Comparison of ENCODE assay signal across 9 cellular contexts in genomic region chr2:201781583-201782051, GRCh38. TPM values are rescaled to one million over a fixed set of nuclear protein-coding genes. Genes with fewer than 3 reads are reported as not detected.
DNase-seq lines count a peak whose midpoint lies in the region; ATAC-seq, FAIRE-seq and TF ChIP-seq lines count a peak whose summit lies in the region.
"Had no signal": no experiment of that assay in that cellular context is flagged by ENCODE, and none has a peak within 500 bp of the region (broad histone marks: within the 10 kb centered on the region; RNA-seq: fewer than 3 reads in every experiment).

No MANE protein-coding gene starts in this region.

- peak; percentile 29 to 37; a peak in 5 of 6 replicates for ATAC-seq in A549
- peak; percentile 2 for ATAC-seq in GM18502 (IDR thresholded peaks at IDR 0.05; ENCODE audit: poor library complexity, unreplicated experiment)
- peak; percentile 0 for ATAC-seq in body of pancreas
- no peak for ATAC-seq in HG03439 (IDR thresholded peaks at IDR 0.05; ENCODE audit: unreplicated experiment)

- 40% methylated on average over 13 of the region's 13 CpGs for WGBS in A549 (ENCODE audit: missing lambda C conversion rate)
- 0 to 3% methylated on average over 13 of the region's 13 CpGs for WGBS in body of pancreas, 2 donors

- peak overlapping the region; percentile 89 for H3K4me2 ChIP-seq in A549

- no peak for FAIRE-seq in A549 (lab: Jason Lieb, UNC)
- FAIRE-seq: frontal cortex had no signal

- TF ChIP-seq POLR2A in A549 (IDR thresholded peaks at IDR 0.05; ENCODE audit: low read length) = no peak
- TF ChIP-seq POLR2A in body of pancreas (IDR thresholded peaks at IDR 0.05) = no peak

- intact Hi-C loops in body of pancreas (cut with DNase I) = no loop called here

- H3K4me3 ChIP-seq in A549 = peak overlapping the region; percentile 64
- peak overlapping the region; percentile 50 to 75 for H3K4me3 ChIP-seq in body of pancreas
- peak overlapping the region; percentile 81 for H3K4me3 ChIP-seq in kidney epithelial cell (ENCODE audit: low read depth, low read length)

- H3K27me3 ChIP-seq in body of pancreas (no peaks in the 10 kb centered on the region), kidney epithelial cell (ENCODE audit: control insufficient read depth, insufficient read depth, low read length) (no peaks in the 10 kb centered on the region)

- no peaks in the 10 kb centered on the region for H3K36me3 ChIP-seq in body of pancreas (replicated peaks in 1 of 2; ENCODE audit: insufficient read depth in 1 of 2, low read depth in 2 of 2)
- no peaks in the 10 kb centered on the region for H3K36me3 ChIP-seq in kidney epithelial cell (ENCODE audit: control insufficient read depth, insufficient read depth, low read length)

- CTCF ChIA-PET in A549 (lab: Yijun Ruan, JAX) = interaction anchor here (1.0 to 1.9 kb wide), 5 partner anchors 14 to 549 kb away, joined by 4 to 6 read pairs (median 5); no protein-coding TSS in a partner anchor

- peaks cover 27% of the 10 kb centered on the region; the same call in 2 of the 3 replicates for H3K4me1 ChIP-seq in A549
- peaks cover 8% of the 10 kb centered on the region for H3K4me1 ChIP-seq in body of pancreas

- no peak for TF ChIP-seq EP300 in A549 (IDR thresholded peaks at IDR 0.05)

- TF ChIP-seq CTCF in A549 (IDR thresholded peaks at IDR 0.05) (no peak), body of pancreas (IDR thresholded peaks at IDR 0.05) (no peak), kidney epithelial cell (IDR thresholded peaks at IDR 0.05; ENCODE audit: insufficient read depth, low read length, poor library complexity, severe bottlenecking) (no peak)

- DNase-seq in A549 (ENCODE audit: low read depth in 1 of 2, low spot score in 1 of 2) = peak in 1 of 2 experiments; percentile 27
- DNase-seq in NCI-H526 (lab: John Stamatoyannopoulos, UW) = peak; percentile 52
- peak in 3 of 4 donors; percentile 16 to 34 (median 33) for DNase-seq in body of pancreas
- DNase-seq in kidney epithelial cell (ENCODE audit: low read depth) = no peak
- DNase-seq in stimulated activated CD4-positive, alpha-beta T cell treated with anti-CD3 and anti-CD28 coated beads, Interleukin-4, amount 100 ng/mL, for 1 hour = peak; percentile 9
- DNase-seq in activated effector memory CD4-positive, alpha-beta T cell treated with anti-CD3 and anti-CD28 coated beads, Interleukin-2, amount 50 U/mL, for 16 hours = no peak

- peak overlapping the region; percentile 79 to 94 for H3K27ac ChIP-seq in A549
- H3K27ac ChIP-seq in body of pancreas = peak overlapping the region; percentile 81 to 92 (median 86)

- TF ChIP-seq RAD21 in A549 (conservative IDR thresholded peaks at IDR 0.05 in 1 of 2, IDR thresholded peaks at IDR 0.05 in 1 of 2) = no peak

- no peaks in the 10 kb centered on the region for H3K9me3 ChIP-seq in A549
- no peaks in the 10 kb centered on the region for H3K9me3 ChIP-seq in body of pancreas

- POLR2A ChIA-PET in A549 (lab: Yijun Ruan, JAX) = interaction anchor here (0.6 to 2.0 kb wide), 3 partner anchors 139 to 330 kb away, joined by 3 to 9 read pairs (median 3); partner anchors contain the start of genes FZD7, STRADB and TRAK2

TF ChIP-seq in A549, 52 proteins besides CTCF, POLR2A, EP300 and RAD21:
- TF ChIP-seq JUN (IDR thresholded peaks at IDR 0.05) = no peak
- TF ChIP-seq PHF8 (IDR thresholded peaks at IDR 0.05; ENCODE audit: borderline replicate concordance, low read depth) = peak; percentile 53; the same call in 1 of the 2 replicates

RNA-seq across cellular contexts. Expression of gene ALS2, which starts 0.9 kb away (rescaled TPM):
- polyA plus RNA-seq in A549 (2011; rRNA removed) = 23.3 and 25.7 TPM in 2 replicates
- 5.5 and 6.6 TPM in 2 replicates for polyA plus RNA-seq in A549 (2012; cell fraction: cytosol; rRNA removed)
- 4.9 and 8.2 TPM in 2 replicates for polyA plus RNA-seq in A549 (2012; cell fraction: nucleus; rRNA removed)
- polyA plus RNA-seq in A549 (2017; fragmentation: RNase III; extraction: RNeasy Plus Mini Kit Qiagen cat#74134 plus additional on column Dnase treatment) = 14.3 to 18.2 TPM (median 18.1 TPM) in 3 replicates
- polyA minus RNA-seq in A549 (2011; rRNA and poly(A)+ RNA removed) = 33.2 and 37.1 TPM in 2 replicates
- 10 to 100 TPM in 1 of 2 donors, 1 to 10 TPM in 1; 9.9 to 12.2 TPM for total RNA-seq in body of pancreas
- 24.9 and 25.6 TPM in 2 replicates for total RNA-seq in kidney epithelial cell

RNA-seq across cellular contexts. Expression of gene CDK15, which starts 24.7 kb away (rescaled TPM):
- polyA plus RNA-seq in A549 (2011; rRNA removed) (not detected in 2 replicates), A549 (2017; fragmentation: RNase III; extraction: RNeasy Plus Mini Kit Qiagen cat#74134 plus additional on column Dnase treatment) (not detected in 3 replicates)
- polyA plus RNA-seq in A549 (2012; cell fraction: cytosol; rRNA removed) = not detected in 2 replicates
- polyA plus RNA-seq in A549 (2012; cell fraction: nucleus; rRNA removed) = not detected in 2 replicates
- polyA minus RNA-seq in A549 (2011; rRNA and poly(A)+ RNA removed) = not detected in 2 replicates
- total RNA-seq in body of pancreas (under 1 TPM in 1 of 2 donors, not detected in 1; 0.52 TPM), kidney epithelial cell (0.21 TPM in 2 replicates)

Comparison
In these comparisons a context has a peak if more than half of its experiments do, and no peak if none do; other contexts are left out.
1. DNase-seq: peak in NCI-H526 (2 of 2), body of pancreas (3 of 4) and stimulated activated CD4-positive, alpha-beta T cell treated with anti-CD3 and anti-CD28 coated beads, Interleukin-4, amount 100 ng/mL, for 1 hour (single experiment); none in kidney epithelial cell (single experiment) and activated effector memory CD4-positive, alpha-beta T cell treated with anti-CD3 and anti-CD28 coated beads, Interleukin-2, amount 50 U/mL, for 16 hours (single experiment).
2. Peak in every context shown above with its lines, with median percentiles within 50 percentile points of each other: H3K4me3 ChIP-seq.